In genomic region chr11:111513240-111513605, GRCh38 we compare ENCODE assay signal across 1 cellular context.
TF ChIP-seq lines count a peak whose summit lies in the region.

No MANE protein-coding gene starts in this region.

TF ChIP-seq in SK-N-SH, 30 proteins besides CTCF, POLR2A, EP300 and RAD21 (continued from another document):
- TF ChIP-seq PBX3 (IDR thresholded peaks at IDR 0.05) (no peak), RXRA (IDR thresholded peaks at IDR 0.05; ENCODE audit: borderline replicate concordance, low read depth) (no peak)
